1 cellular context compared by ENCODE assay signal in genomic region chr10:14749051-14749809, GRCh38.
TF ChIP-seq lines count a peak whose summit lies in the region.

No MANE protein-coding gene starts in this region.

TF ChIP-seq in IMR-90, 13 proteins besides CTCF, POLR2A, EP300 and RAD21:
- no peak for TF ChIP-seq SMC3 (IDR thresholded peaks at IDR 0.05; ENCODE audit: low read depth, low read length)
- TF ChIP-seq USF2 (IDR thresholded peaks at IDR 0.05; ENCODE audit: low read depth, low read length): no peak
- TF ChIP-seq ELK1 (IDR thresholded peaks at IDR 0.05; ENCODE audit: borderline replicate concordance, low read depth, low read length): no peak
